1 cellular context compared by ENCODE assay signal in genomic region chr19:37655689-37656491, GRCh38.
A peak's percentile ranks its signal among the peaks of the same experiment; 100 is the strongest.
TF ChIP-seq lines count a peak whose summit lies in the region.

No MANE protein-coding gene starts in this region.

TF ChIP-seq in IMR-90, 13 proteins besides CTCF, POLR2A, EP300 and RAD21 (continued from another document):
- peak; percentile 48; the same call in 1 of the 2 replicates for TF ChIP-seq USF2 (IDR thresholded peaks at IDR 0.05; ENCODE audit: low read depth, low read length)
- TF ChIP-seq ELK1 (IDR thresholded peaks at IDR 0.05; ENCODE audit: borderline replicate concordance, low read depth, low read length): no peak
- peak; percentile 22; the same call in 1 of the 2 replicates for TF ChIP-seq MXI1 (IDR thresholded peaks at IDR 0.05; ENCODE audit: borderline replicate concordance, low read depth, low read length)
- peak; percentile 6 for TF ChIP-seq RCOR1 (IDR thresholded peaks at IDR 0.05; ENCODE audit: insufficient replicate concordance, low read length)
- no peak for TF ChIP-seq CEBPB (IDR thresholded peaks at IDR 0.05; ENCODE audit: low read depth, low read length)
- TF ChIP-seq FOS (IDR thresholded peaks at IDR 0.05; ENCODE audit: low read depth, low read length): no peak
- no peak for TF ChIP-seq SMC3 (IDR thresholded peaks at IDR 0.05; ENCODE audit: low read depth, low read length)
- TF ChIP-seq MAFK (IDR thresholded peaks at IDR 0.05; ENCODE audit: low read depth, low read length): no peak
- TF ChIP-seq CHD1 (IDR thresholded peaks at IDR 0.05; ENCODE audit: low read depth, low read length): no peak
